In genomic region chr6:142846883-142847287, GRCh38 we compare ENCODE assay signal across 7 cellular contexts.
DNase-seq lines count a peak whose midpoint lies in the region; ATAC-seq and TF ChIP-seq lines count a peak whose summit lies in the region.

No MANE protein-coding gene starts in this region.

- peak overlapping the region; percentile 94 for H3K27ac Mint-ChIP-seq in stimulated activated memory B cell treated with anti-CD40 and anti-IgM and Interleukin-4, amounts not matched to agents 10 μg/mL and 1 μg/mL and 100 μg/mL, for 72 hours

- peak; percentile 98 for DNase-seq in HCEC 1CT
- DNase-seq in Right ventricle myocardium superior = peak; percentile 42
- DNase-seq in NCI-H1105 treated with DMSO at 0.1 percent for 48 hours (lab: John Stamatoyannopoulos, UW) = no peak
- no peak for DNase-seq in NCI-H1694 (lab: John Stamatoyannopoulos, UW)
- no peak for DNase-seq in GM20000 (ENCODE audit: low spot score)

- intact Hi-C loops in Right ventricle myocardium superior (cut with DNase I) = no loop called here

- H3K27me3 Mint-ChIP-seq in stimulated activated memory B cell treated with anti-CD40 and anti-IgM and Interleukin-4, amounts not matched to agents 10 μg/mL and 1 μg/mL and 100 μg/mL, for 72 hours = no peaks in the 10 kb centered on the region

- peak overlapping the region; percentile 2; the same call in 1 of the 2 replicates for H3K4me3 ChIP-seq in WI38 (ENCODE audit: low read depth, low read length)

- no peaks in the 10 kb centered on the region for H3K36me3 Mint-ChIP-seq in stimulated activated memory B cell treated with anti-CD40 and anti-IgM and Interleukin-4, amounts not matched to agents 10 μg/mL and 1 μg/mL and 100 μg/mL, for 72 hours

- TF ChIP-seq CTCF in WI38 (IDR thresholded peaks at IDR 0.05; ENCODE audit: low read depth, low read length) (no peak), GM20000 (IDR thresholded peaks at IDR 0.05; ENCODE audit: extremely low read depth, missing control alignments) (no peak)

- no peaks in the 10 kb centered on the region for H3K9me3 Mint-ChIP-seq in stimulated activated memory B cell treated with anti-CD40 and anti-IgM and Interleukin-4, amounts not matched to agents 10 μg/mL and 1 μg/mL and 100 μg/mL, for 72 hours

- H3K4me3 Mint-ChIP-seq in stimulated activated memory B cell treated with anti-CD40 and anti-IgM and Interleukin-4, amounts not matched to agents 10 μg/mL and 1 μg/mL and 100 μg/mL, for 72 hours = no peak overlapping the region

- peaks cover 94% of the 10 kb centered on the region for H3K4me1 Mint-ChIP-seq in stimulated activated memory B cell treated with anti-CD40 and anti-IgM and Interleukin-4, amounts not matched to agents 10 μg/mL and 1 μg/mL and 100 μg/mL, for 72 hours

- ATAC-seq in Right ventricle myocardium superior (ENCODE audit: poor library complexity) = peak; percentile 68
- ATAC-seq in stimulated activated memory B cell treated with anti-CD40 and anti-IgM and Interleukin-4, amounts not matched to agents 10 μg/mL and 1 μg/mL and 100 μg/mL, for 72 hours = no peak

Comparison
In these comparisons a context has a peak if more than half of its experiments do, and no peak if none do; other contexts are left out.
1. DNase-seq: peak in HCEC 1CT (single experiment) and Right ventricle myocardium superior (single experiment); none in NCI-H1105 treated with DMSO at 0.1 percent for 48 hours (single experiment), NCI-H1694 (single experiment) and GM20000 (single experiment).